ENCODE assay signal across 9 cellular contexts in the genomic region with DNA sequence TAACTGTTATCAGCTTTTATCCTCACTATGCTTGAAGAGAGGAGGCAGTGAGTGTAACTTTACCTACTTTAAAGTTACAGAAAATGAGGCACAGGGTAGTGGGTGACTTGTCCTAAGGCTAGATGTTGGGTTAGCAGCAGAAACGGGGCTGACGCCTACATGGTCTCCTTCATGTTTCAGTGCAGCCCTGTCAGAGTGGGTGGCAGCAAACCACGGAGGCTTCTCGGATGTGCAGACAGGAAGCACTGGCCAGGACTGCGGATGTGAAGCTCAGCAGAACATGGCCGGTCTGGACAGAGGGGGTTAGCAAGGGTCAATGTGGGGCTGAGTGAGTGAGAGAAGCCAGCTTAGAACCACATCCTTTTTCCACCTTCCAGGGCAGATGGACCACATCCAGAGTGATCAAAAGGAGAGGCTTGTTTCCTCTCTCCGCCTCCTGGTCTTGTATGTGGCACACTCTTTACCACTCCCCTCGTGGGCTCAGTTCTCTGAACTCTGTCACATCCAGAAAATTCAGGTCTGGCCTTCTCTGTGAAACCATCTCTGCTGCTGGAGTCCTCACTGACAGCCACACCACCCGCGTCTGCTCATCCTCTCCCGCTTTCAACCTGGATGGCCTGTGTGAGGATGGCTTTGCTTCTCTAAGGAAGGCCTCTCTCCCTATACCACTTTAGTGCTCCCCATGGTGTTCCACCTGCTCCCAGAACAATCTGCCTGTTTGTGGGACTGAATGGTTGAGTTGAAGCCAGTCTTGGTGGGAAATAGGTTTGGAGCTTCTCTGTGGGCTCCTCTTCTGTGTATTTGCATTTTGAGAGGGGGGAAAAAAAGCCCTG. TPM values are rescaled to one million over a fixed set of nuclear protein-coding genes. Genes with fewer than 3 reads are reported as not detected.
DNase-seq lines count a peak whose midpoint lies in the region; ATAC-seq, FAIRE-seq and TF ChIP-seq lines count a peak whose summit lies in the region.
"Had no signal": no experiment of that assay in that cellular context is flagged by ENCODE, and none has a peak within 500 bp of the region (broad histone marks: within the 10 kb centered on the region; RNA-seq: fewer than 3 reads in every experiment).

No MANE protein-coding gene starts in this region.

- peak overlapping the region; percentile 76 for H3K4me2 ChIP-seq in DND-41 (ENCODE audit: insufficient read depth, low read length)

- H3K79me2 ChIP-seq in DND-41 (ENCODE audit: insufficient read depth, low read length), result peaks cover 52% of the 10 kb centered on the region

- H3K27me3 ChIP-seq in DND-41 (ENCODE audit: insufficient read depth, low read length, poor library complexity), result no peaks in the 10 kb centered on the region

- FAIRE-seq in H54 (lab: Jason Lieb, UNC), result no peak
- FAIRE-seq: keratinocyte had no signal

- H3K9me3 ChIP-seq in DND-41 (ENCODE audit: insufficient read depth, low read length, severe bottlenecking), result no peaks in the 10 kb centered on the region

- no peaks in the 10 kb centered on the region for H4K20me1 ChIP-seq in DND-41 (ENCODE audit: insufficient read depth, low read length)

- no peak for TF ChIP-seq POLR2A in H54 (IDR thresholded peaks at IDR 0.05; ENCODE audit: low read depth, low read length)

- H3K4me1 ChIP-seq in DND-41 (ENCODE audit: insufficient read depth, low read length), result peaks cover 46% of the 10 kb centered on the region

- no peak for TF ChIP-seq CTCF in DND-41 (IDR thresholded peaks at IDR 0.05; ENCODE audit: borderline replicate concordance, extremely low read depth, low read length, poor library complexity, severe bottlenecking)

- DNase-seq in DND-41 (peak; percentile 78), M059J (ENCODE audit: low read depth) (peak; percentile 37), globus pallidus (ENCODE audit: low spot score) (peak; percentile 60), epidermal melanocyte (ENCODE audit: insufficient read length, low spot score) (no peak), H54 (ENCODE audit: insufficient read length, low spot score) (no peak)
- DNase-seq in activated T-cell treated with anti-CD3 and anti-CD28 coated beads, Interleukin-2, amount 50 U/mL, for 48 hours, result peak; percentile 86 to 89

- peak overlapping the region; percentile 83 for H2AFZ ChIP-seq in DND-41 (ENCODE audit: low read depth, low read length)

- H3K27ac ChIP-seq in DND-41 (ENCODE audit: low read length), result peak overlapping the region; percentile 82
- peak overlapping the region in 16 of 21 experiments; percentile 9 to 77 (median 56) for H3K27ac ChIP-seq in skin epidermis

- H3K36me3 ChIP-seq in DND-41 (ENCODE audit: insufficient read depth, low read length), result no peaks in the 10 kb centered on the region

- ATAC-seq in DND-41 (ENCODE audit: insufficient read depth, low read depth) (peak; percentile 90), GM21529 (IDR thresholded peaks at IDR 0.05; ENCODE audit: unreplicated experiment) (peak; percentile 86)

- H3K4me3 ChIP-seq in DND-41 (ENCODE audit: low read depth in 1 of 2, low read length in 2 of 2) (peak overlapping the region in 1 of 2 experiments; percentile 50; a peak in 2 of 4 replicates), skin epidermis (no peak overlapping the region)

- H3K9ac ChIP-seq in DND-41 (ENCODE audit: low read depth, low read length), result peak overlapping the region; percentile 41

RNA-seq across cellular contexts. Expression of gene SUSD6, which starts 14.1 kb away (rescaled TPM):
- total RNA-seq in M059J (2014; rRNA removed; shearing (Covaris generic)), result 7.2 and 8.6 TPM in 2 replicates

RNA-seq across cellular contexts. Expression of gene CCDC177, which starts 50.8 kb away (rescaled TPM):
- total RNA-seq in M059J (2014; rRNA removed; shearing (Covaris generic)), result not detected in 2 replicates

Comparison
In these comparisons a context has a peak if more than half of its experiments do, and no peak if none do; other contexts are left out.
1. DNase-seq: peak in DND-41 (single experiment), M059J (single experiment), activated T-cell treated with anti-CD3 and anti-CD28 coated beads, Interleukin-2, amount 50 U/mL, for 48 hours (2 of 2) and globus pallidus (single experiment); none in epidermal melanocyte (single experiment) and H54 (single experiment).